Comparison of ENCODE assay signal across 20 cellular contexts in genomic region chr5:6585939-6586646, GRCh38.
"Had no signal": no experiment of that assay in that cellular context is flagged by ENCODE, and none has a peak within 500 bp of the region (broad histone marks: within the 10 kb centered on the region; RNA-seq: fewer than 3 reads in every experiment).

No MANE protein-coding gene starts in this region.

- H3K36me3 ChIP-seq: brain microvascular endothelial cell, SJSA1 had no signal

- ATAC-seq: activated CD4-positive, CD25-positive, alpha-beta regulatory T cell treated with anti-CD3 and anti-CD28 coated beads, Interleukin-2, amount 50 U/mL, for 24 hours; activated T-helper 17 cell treated with anti-CD3 and anti-CD28 coated beads, Interleukin-2, amount 50 U/mL, for 72 hours; SK-N-SH treated with all-trans-retinoic acid at 6 μM for 48 hours had no signal

- H3K4me1 ChIP-seq: SJSA1 had no signal

- H3K4me3 ChIP-seq: K562, SJSA1 had no signal

- DNase-seq: activated CD4-positive, alpha-beta T cell treated with anti-CD3 and anti-CD28 coated beads for 48 hours; activated CD4-positive, alpha-beta T cell treated with anti-CD3 and anti-CD28 coated beads, Interleukin-2, amount 50 U/mL, for 4 hours; activated gamma-delta T cell; activated naive CD4-positive, alpha-beta T cell treated with anti-CD3 and anti-CD28 coated beads for 36 hours; activated T-cell treated with anti-CD3 and anti-CD28 coated beads for 4 hours; brain microvascular endothelial cell; Karpas-422; MM.1S; NCI-H1105; NCI-H1436; NCI-H1694 treated with DMSO at 0.1 percent for 48 hours; NCI-H2029 treated with DMSO at 0.1 percent for 48 hours; NCI-H510A treated with DMSO at 0.1 percent for 48 hours; SHP77; SW 1271 had no signal

- H3K27ac ChIP-seq: brain microvascular endothelial cell, SJSA1 had no signal

- H3K9me3 ChIP-seq: SJSA1 had no signal
